20 cellular contexts compared by ENCODE assay signal in genomic region chr4:137526681-137527080, GRCh38. TPM values are rescaled to one million over a fixed set of nuclear protein-coding genes. Genes with fewer than 3 reads are reported as not detected.
DNase-seq lines count a peak whose midpoint lies in the region; ATAC-seq and TF ChIP-seq lines count a peak whose summit lies in the region.
"Had no signal": no experiment of that assay in that cellular context is flagged by ENCODE, and none has a peak within 500 bp of the region (broad histone marks: within the 10 kb centered on the region; RNA-seq: fewer than 3 reads in every experiment).

No MANE protein-coding gene starts in this region.

- CTCF ChIA-PET in activated CD8-positive, alpha-beta memory T cell treated with anti-CD3 and anti-CD28 coated beads, Interleukin-2, amount 10 ng/mL, durations not matched to agents 7 days and 5 days (lab: Charles Lee), result no interaction called here

- no peak overlapping the region for H3K4me3 Mint-ChIP-seq in activated CD8-positive, alpha-beta memory T cell treated with anti-CD3 and anti-CD28 coated beads, Interleukin-2, amount 10 ng/mL, durations not matched to agents 7 days and 5 days
- H3K4me3 Mint-ChIP-seq: CD8-positive, alpha-beta memory T cell; T-helper 2 cell treated with Interferon-gamma antibody and Interleukin-4, amounts not matched to agents 5 μg/mL and 100 μg/mL, for 36 hours had no signal

- H3K36me3 ChIP-seq in left ventricle myocardium inferior, result no peaks in the 10 kb centered on the region
- H3K36me3 ChIP-seq in right atrium auricular region, result no peaks in the 10 kb centered on the region
- H3K36me3 ChIP-seq in osteoblast (ENCODE audit: insufficient read depth, low read length), result peaks cover 50% of the 10 kb centered on the region
- no peaks in the 10 kb centered on the region for H3K36me3 ChIP-seq in uterus
- H3K36me3 ChIP-seq: adrenal gland, tibial nerve had no signal

- peak overlapping the region; percentile 85 for H3K27ac ChIP-seq in left ventricle myocardium inferior (replicated peaks)
- H3K27ac ChIP-seq in right atrium auricular region, result no peak overlapping the region
- H3K27ac ChIP-seq in osteoblast (ENCODE audit: low read depth, low read length), result no peak overlapping the region
- peak overlapping the region; percentile 86 to 95 for H3K27ac ChIP-seq in uterus
- H3K27ac ChIP-seq: A549, adrenal gland had no signal

- peak overlapping the region; percentile 72 for H3K4me3 ChIP-seq in left ventricle myocardium inferior
- no peak overlapping the region for H3K4me3 ChIP-seq in right atrium auricular region
- H3K4me3 ChIP-seq in osteoblast (ENCODE audit: insufficient read depth, low read length), result no peak overlapping the region
- peak overlapping the region; percentile 6 to 20 for H3K4me3 ChIP-seq in uterus
- H3K4me3 ChIP-seq: A549 had no signal

- no peaks in the 10 kb centered on the region for H3K27me3 Mint-ChIP-seq in activated CD8-positive, alpha-beta memory T cell treated with anti-CD3 and anti-CD28 coated beads, Interleukin-2, amount 10 ng/mL, durations not matched to agents 7 days and 5 days

- intact Hi-C loops in left ventricle myocardium inferior (cut with micrococcal nuclease), result loop anchor here (10.0 kb wide), 1 partner anchor 242 kb away; no protein-coding TSS in a partner anchor
- intact Hi-C loops in uterus (cut with DNase I; ENCODE audit: low total_unique reads), result no loop called here

- no peak overlapping the region for H2AFZ ChIP-seq in osteoblast (ENCODE audit: low read length)

- peak overlapping the region; percentile 96 for H3K4me2 ChIP-seq in osteoblast (ENCODE audit: insufficient read depth, low read length)
- H3K4me2 ChIP-seq: A549 had no signal

- ATAC-seq in activated CD8-positive, alpha-beta memory T cell treated with anti-CD3 and anti-CD28 coated beads, Interleukin-2, amount 10 ng/mL, durations not matched to agents 7 days and 5 days, result no peak
- ATAC-seq: A549; activated CD4-positive, CD25-positive, alpha-beta regulatory T cell treated with anti-CD3 and anti-CD28 coated beads, Interleukin-2, amount 50 U/mL, for 24 hours; left lobe of liver; PC-3 had no signal

- no peaks in the 10 kb centered on the region for H3K9me3 ChIP-seq in left ventricle myocardium inferior (replicated peaks)
- no peaks in the 10 kb centered on the region for H3K9me3 ChIP-seq in right atrium auricular region
- H3K9me3 ChIP-seq in osteoblast (ENCODE audit: low read depth, low read length), result no peaks in the 10 kb centered on the region
- no peaks in the 10 kb centered on the region for H3K9me3 ChIP-seq in uterus
- H3K9me3 ChIP-seq: A549, adrenal gland, tibial nerve had no signal

- H3K9me3 Mint-ChIP-seq in activated CD8-positive, alpha-beta memory T cell treated with anti-CD3 and anti-CD28 coated beads, Interleukin-2, amount 10 ng/mL, durations not matched to agents 7 days and 5 days (ENCODE audit: low read depth), result no peaks in the 10 kb centered on the region
- H3K9me3 Mint-ChIP-seq: T-helper 2 cell treated with Interferon-gamma antibody and Interleukin-4, amounts not matched to agents 5 μg/mL and 100 μg/mL, for 36 hours had no signal

- no peaks in the 10 kb centered on the region for H3K36me3 Mint-ChIP-seq in activated CD8-positive, alpha-beta memory T cell treated with anti-CD3 and anti-CD28 coated beads, Interleukin-2, amount 10 ng/mL, durations not matched to agents 7 days and 5 days
- H3K36me3 Mint-ChIP-seq: CD8-positive, alpha-beta memory T cell had no signal

- H3K4me1 ChIP-seq in left ventricle myocardium inferior (peaks cover 19% of the 10 kb centered on the region), right atrium auricular region (no peaks in the 10 kb centered on the region), osteoblast (ENCODE audit: insufficient read depth, low read length) (peaks cover 62% of the 10 kb centered on the region), uterus (peaks cover 0 to 5% of the 10 kb centered on the region in 2 donors)
- H3K4me1 ChIP-seq: A549 had no signal

- peaks cover 82% of the 10 kb centered on the region for H3K79me2 ChIP-seq in osteoblast (ENCODE audit: insufficient read depth, low read length)

- no peak for TF ChIP-seq CTCF in left ventricle myocardium inferior (IDR thresholded peaks at IDR 0.05; ENCODE audit: borderline replicate concordance)
- TF ChIP-seq CTCF in right atrium auricular region (IDR thresholded peaks at IDR 0.05), result no peak
- no peak for TF ChIP-seq CTCF in osteoblast (IDR thresholded peaks at IDR 0.05; ENCODE audit: extremely low read depth, low read depth, low read length)
- no peak for TF ChIP-seq CTCF in uterus (IDR thresholded peaks at IDR 0.05)

- DNase-seq in left ventricle myocardium inferior (no peak), right atrium auricular region (ENCODE audit: low spot score) (no peak), fibroblast of peridontal ligament (ENCODE audit: extremely low read depth) (peak; percentile 39), osteoblast (ENCODE audit: insufficient read length, low spot score, missing footprints) (no peak), uterus (no peak)
- DNase-seq in activated CD8-positive, alpha-beta memory T cell treated with anti-CD3 and anti-CD28 coated beads, Interleukin-2, amount 10 ng/mL, durations not matched to agents 7 days and 5 days, result no peak
- no peak for DNase-seq in effector CD8-positive, alpha-beta T cell (lab: John Stamatoyannopoulos, UW)
- DNase-seq in activated naive CD4-positive, alpha-beta T cell (lab: John Stamatoyannopoulos, UW), result no peak
- DNase-seq: adrenal gland; CD8-positive, alpha-beta memory T cell; central memory CD4-positive, alpha-beta T cell; NCI-H1417 treated with DMSO at 0.1 percent for 48 hours; NCI-H2171; NCI-H748 treated with DMSO at 0.1 percent for 48 hours; PC-3 had no signal

- no peaks in the 10 kb centered on the region for H4K20me1 ChIP-seq in osteoblast (ENCODE audit: insufficient read depth, low read length)

- no peak overlapping the region for H3K27ac Mint-ChIP-seq in activated CD8-positive, alpha-beta memory T cell treated with anti-CD3 and anti-CD28 coated beads, Interleukin-2, amount 10 ng/mL, durations not matched to agents 7 days and 5 days
- H3K27ac Mint-ChIP-seq: CD8-positive, alpha-beta memory T cell; T-helper 2 cell treated with Interferon-gamma antibody and Interleukin-4, amounts not matched to agents 5 μg/mL and 100 μg/mL, for 36 hours had no signal

- no peaks in the 10 kb centered on the region for H3K4me1 Mint-ChIP-seq in activated CD8-positive, alpha-beta memory T cell treated with anti-CD3 and anti-CD28 coated beads, Interleukin-2, amount 10 ng/mL, durations not matched to agents 7 days and 5 days
- H3K4me1 Mint-ChIP-seq: CD8-positive, alpha-beta memory T cell had no signal

- peaks cover 21% of the 10 kb centered on the region for H3K27me3 ChIP-seq in left ventricle myocardium inferior (ENCODE audit: low read depth)
- no peaks in the 10 kb centered on the region for H3K27me3 ChIP-seq in right atrium auricular region
- no peaks in the 10 kb centered on the region for H3K27me3 ChIP-seq in osteoblast (ENCODE audit: insufficient read depth, low read length)
- H3K27me3 ChIP-seq in uterus, result no peaks in the 10 kb centered on the region
- H3K27me3 ChIP-seq: adrenal gland, tibial nerve had no signal

- no peak for TF ChIP-seq POLR2A in uterus (IDR thresholded peaks at IDR 0.05)

RNA-seq across cellular contexts. Expression of gene PCDH18, which starts 5.6 kb away (rescaled TPM):
- total RNA-seq in left ventricle myocardium inferior (3.4 TPM), right atrium auricular region (1 to 10 TPM; 5.3 to 5.6 TPM), osteoblast (171 and 191 TPM in 2 replicates), uterus (100 to 1,000 TPM in 2 of 4 donors, 10 to 100 TPM in 2; 27.5 to 258 (median 107) TPM)
- total RNA-seq in activated CD8-positive, alpha-beta memory T cell treated with anti-CD3 and anti-CD28 coated beads, Interleukin-2, amount 10 ng/mL, durations not matched to agents 7 days and 5 days, result not detected
- total RNA-seq: CD8-positive, alpha-beta memory T cell had no signal

Comparison
In these comparisons a context has a peak if more than half of its experiments do, and no peak if none do; other contexts are left out.
1. H3K27ac ChIP-seq: peak in left ventricle myocardium inferior (single experiment) and uterus (2 of 2); none in right atrium auricular region (0 of 2) and osteoblast (single experiment).
2. H3K4me3 ChIP-seq: peak in left ventricle myocardium inferior (single experiment) and uterus (2 of 2); none in right atrium auricular region (0 of 2) and osteoblast (single experiment).